In genomic region chr12:82082476-82082875, GRCh38 we compare ENCODE assay signal across 1 cellular context.
TF ChIP-seq lines count a peak whose summit lies in the region.

No MANE protein-coding gene starts in this region.

TF ChIP-seq in HepG2, 621 proteins besides CTCF, POLR2A, EP300 and RAD21 (continued from another document):
- TF ChIP-seq, protein P1, sequence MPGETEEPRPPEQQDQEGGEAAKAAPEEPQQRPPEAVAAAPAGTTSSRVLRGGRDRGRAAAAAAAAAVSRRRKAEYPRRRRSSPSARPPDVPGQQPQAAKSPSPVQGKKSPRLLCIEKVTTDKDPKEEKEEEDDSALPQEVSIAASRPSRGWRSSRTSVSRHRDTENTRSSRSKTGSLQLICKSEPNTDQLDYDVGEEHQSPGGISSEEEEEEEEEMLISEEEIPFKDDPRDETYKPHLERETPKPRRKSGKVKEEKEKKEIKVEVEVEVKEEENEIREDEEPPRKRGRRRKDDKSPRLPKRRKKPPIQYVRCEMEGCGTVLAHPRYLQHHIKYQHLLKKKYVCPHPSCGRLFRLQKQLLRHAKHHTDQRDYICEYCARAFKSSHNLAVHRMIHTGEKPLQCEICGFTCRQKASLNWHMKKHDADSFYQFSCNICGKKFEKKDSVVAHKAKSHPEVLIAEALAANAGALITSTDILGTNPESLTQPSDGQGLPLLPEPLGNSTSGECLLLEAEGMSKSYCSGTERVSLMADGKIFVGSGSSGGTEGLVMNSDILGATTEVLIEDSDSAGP (CRISPR knock-in tag; IDR thresholded peaks at IDR 0.05; ENCODE audit: borderline replicate concordance): no peak
- no peak for TF ChIP-seq SP1 (IDR thresholded peaks at IDR 0.05)
- no peak for TF ChIP-seq SP1 (CRISPR knock-in tag; IDR thresholded peaks at IDR 0.05)
- TF ChIP-seq ZNF709 (CRISPR knock-in tag; IDR thresholded peaks at IDR 0.05): no peak
- TF ChIP-seq ZZZ3 (CRISPR knock-in tag; IDR thresholded peaks at IDR 0.05; ENCODE audit: borderline replicate concordance): no peak
- TF ChIP-seq AGO2 (optimal IDR thresholded peaks at IDR 0.05; ENCODE audit: low read depth, low read length): no peak
